1 cellular context compared by ENCODE assay signal in the genomic region with DNA sequence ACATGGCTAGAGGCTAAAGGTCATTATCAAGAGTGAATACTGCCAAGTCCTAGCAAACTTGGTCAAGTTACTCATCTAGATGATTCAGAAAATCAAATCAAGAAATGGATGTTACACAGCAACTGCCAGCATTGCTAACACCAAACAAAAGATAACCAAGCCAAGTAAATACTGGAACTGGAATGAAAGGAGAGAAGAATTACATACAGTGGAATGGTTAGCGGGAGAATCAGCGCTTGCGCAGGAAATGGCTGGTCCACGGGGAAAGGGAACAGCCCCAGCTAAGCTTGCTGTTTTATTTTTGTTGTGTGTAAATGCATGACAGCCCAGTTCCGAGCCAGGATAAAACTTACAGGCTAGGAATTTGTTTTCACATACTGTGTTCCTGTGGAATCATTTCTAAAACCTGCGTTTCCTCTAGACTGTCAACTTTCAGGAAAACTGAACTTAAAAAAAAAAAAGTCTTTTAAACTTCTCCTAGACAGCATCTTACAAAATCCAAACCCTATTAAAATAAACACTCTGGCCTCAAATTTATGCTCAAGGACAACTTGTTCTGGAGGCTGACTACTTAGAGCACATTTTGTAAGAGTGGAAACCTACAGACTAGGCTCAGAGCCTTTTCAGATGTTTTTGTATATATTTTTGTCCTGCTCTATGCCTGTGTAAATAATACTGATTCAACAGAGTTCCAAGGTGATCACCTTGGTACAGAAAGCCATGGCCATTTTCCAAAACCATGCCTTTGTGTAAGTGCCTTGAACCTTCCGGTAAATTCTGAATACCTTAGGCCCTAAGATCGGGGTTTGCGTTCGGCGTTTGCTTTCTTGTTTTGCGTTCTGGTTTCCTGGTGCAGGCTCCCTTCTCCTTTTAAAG.
A peak's percentile ranks its signal among the peaks of the same experiment; 100 is the strongest.
TF ChIP-seq lines count a peak whose summit lies in the region.

No MANE protein-coding gene starts in this region.

TF ChIP-seq in HepG2, 621 proteins besides CTCF, POLR2A, EP300 and RAD21 (continued from another document and continues in another):
- TF ChIP-seq, protein P1, sequence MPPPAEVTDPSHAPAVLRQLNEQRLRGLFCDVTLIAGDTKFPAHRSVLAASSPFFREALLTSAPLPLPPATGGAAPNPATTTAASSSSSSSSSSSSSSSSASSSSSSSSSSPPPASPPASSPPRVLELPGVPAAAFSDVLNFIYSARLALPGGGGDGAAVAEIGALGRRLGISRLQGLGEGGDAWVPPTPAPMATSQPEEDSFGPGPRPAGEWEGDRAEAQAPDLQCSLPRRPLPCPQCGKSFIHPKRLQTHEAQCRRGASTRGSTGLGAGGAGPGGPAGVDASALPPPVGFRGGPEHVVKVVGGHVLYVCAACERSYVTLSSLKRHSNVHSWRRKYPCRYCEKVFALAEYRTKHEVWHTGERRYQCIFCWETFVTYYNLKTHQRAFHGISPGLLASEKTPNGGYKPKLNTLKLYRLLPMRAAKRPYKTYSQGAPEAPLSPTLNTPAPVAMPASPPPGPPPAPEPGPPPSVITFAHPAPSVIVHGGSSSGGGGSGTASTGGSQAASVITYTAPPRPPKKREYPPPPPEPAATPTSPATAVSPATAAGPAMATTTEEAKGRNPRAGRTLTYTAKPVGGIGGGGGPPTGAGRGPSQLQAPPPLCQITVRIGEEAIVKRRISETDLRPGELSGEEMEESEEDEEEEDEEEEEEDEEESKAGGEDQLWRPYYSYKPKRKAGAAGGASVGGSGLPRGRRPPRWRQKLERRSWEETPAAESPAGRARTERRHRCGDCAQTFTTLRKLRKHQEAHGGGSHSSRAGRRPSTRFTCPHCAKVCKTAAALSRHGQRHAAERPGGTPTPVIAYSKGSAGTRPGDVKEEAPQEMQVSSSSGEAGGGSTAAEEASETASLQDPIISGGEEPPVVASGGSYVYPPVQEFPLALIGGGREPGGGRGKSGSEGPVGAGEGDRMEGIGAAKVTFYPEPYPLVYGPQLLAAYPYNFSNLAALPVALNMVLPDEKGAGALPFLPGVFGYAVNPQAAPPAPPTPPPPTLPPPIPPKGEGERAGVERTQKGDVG (CRISPR knock-in tag; IDR thresholded peaks at IDR 0.05; ENCODE audit: borderline replicate concordance): no peak
- peak; percentile 31; the same call in 1 of the 2 replicates for TF ChIP-seq THAP11 (CRISPR knock-in tag; IDR thresholded peaks at IDR 0.05)
- TF ChIP-seq, protein P2, sequence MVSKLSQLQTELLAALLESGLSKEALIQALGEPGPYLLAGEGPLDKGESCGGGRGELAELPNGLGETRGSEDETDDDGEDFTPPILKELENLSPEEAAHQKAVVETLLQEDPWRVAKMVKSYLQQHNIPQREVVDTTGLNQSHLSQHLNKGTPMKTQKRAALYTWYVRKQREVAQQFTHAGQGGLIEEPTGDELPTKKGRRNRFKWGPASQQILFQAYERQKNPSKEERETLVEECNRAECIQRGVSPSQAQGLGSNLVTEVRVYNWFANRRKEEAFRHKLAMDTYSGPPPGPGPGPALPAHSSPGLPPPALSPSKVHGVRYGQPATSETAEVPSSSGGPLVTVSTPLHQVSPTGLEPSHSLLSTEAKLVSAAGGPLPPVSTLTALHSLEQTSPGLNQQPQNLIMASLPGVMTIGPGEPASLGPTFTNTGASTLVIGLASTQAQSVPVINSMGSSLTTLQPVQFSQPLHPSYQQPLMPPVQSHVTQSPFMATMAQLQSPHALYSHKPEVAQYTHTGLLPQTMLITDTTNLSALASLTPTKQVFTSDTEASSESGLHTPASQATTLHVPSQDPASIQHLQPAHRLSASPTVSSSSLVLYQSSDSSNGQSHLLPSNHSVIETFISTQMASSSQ (IDR thresholded peaks at IDR 0.05; ENCODE audit: low read depth): no peak
- TF ChIP-seq, protein P2 (CRISPR knock-in tag; IDR thresholded peaks at IDR 0.05; ENCODE audit: borderline replicate concordance): peak; percentile 16; the same call in 1 of the 2 replicates
- TF ChIP-seq ZFP37 (CRISPR knock-in tag; IDR thresholded peaks at IDR 0.05; ENCODE audit: borderline replicate concordance): 0 out of 2 replicates have a peak, but pooled peaks have one; percentile 53
- TF ChIP-seq NR2F1 (CRISPR knock-in tag; IDR thresholded peaks at IDR 0.05): peak in 1 of 2 experiments; percentile 39; a peak in 1 of 4 replicates
- peak; percentile 51; the same call in 1 of the 2 replicates for TF ChIP-seq ZNF614 (CRISPR knock-in tag; IDR thresholded peaks at IDR 0.05; ENCODE audit: borderline replicate concordance)
- TF ChIP-seq, protein P3, sequence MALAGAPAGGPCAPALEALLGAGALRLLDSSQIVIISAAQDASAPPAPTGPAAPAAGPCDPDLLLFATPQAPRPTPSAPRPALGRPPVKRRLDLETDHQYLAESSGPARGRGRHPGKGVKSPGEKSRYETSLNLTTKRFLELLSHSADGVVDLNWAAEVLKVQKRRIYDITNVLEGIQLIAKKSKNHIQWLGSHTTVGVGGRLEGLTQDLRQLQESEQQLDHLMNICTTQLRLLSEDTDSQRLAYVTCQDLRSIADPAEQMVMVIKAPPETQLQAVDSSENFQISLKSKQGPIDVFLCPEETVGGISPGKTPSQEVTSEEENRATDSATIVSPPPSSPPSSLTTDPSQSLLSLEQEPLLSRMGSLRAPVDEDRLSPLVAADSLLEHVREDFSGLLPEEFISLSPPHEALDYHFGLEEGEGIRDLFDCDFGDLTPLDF (CRISPR knock-in tag; IDR thresholded peaks at IDR 0.05): 0 out of 2 replicates have a peak, but pooled peaks have one; percentile 23
- TF ChIP-seq HNF4A (CRISPR knock-in tag; IDR thresholded peaks at IDR 0.05): peak; percentile 80
- peak; percentile 54 for TF ChIP-seq KAT8 (CRISPR knock-in tag; IDR thresholded peaks at IDR 0.05)
- TF ChIP-seq, protein P4, sequence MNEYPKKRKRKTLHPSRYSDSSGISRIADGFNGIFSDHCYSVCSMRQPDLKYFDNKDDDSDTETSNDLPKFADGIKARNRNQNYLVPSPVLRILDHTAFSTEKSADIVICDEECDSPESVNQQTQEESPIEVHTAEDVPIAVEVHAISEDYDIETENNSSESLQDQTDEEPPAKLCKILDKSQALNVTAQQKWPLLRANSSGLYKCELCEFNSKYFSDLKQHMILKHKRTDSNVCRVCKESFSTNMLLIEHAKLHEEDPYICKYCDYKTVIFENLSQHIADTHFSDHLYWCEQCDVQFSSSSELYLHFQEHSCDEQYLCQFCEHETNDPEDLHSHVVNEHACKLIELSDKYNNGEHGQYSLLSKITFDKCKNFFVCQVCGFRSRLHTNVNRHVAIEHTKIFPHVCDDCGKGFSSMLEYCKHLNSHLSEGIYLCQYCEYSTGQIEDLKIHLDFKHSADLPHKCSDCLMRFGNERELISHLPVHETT (CRISPR knock-in tag; conservative IDR thresholded peaks at IDR 0.05): peak; percentile 67; the same call in 1 of the 2 replicates
- TF ChIP-seq, protein P5, sequence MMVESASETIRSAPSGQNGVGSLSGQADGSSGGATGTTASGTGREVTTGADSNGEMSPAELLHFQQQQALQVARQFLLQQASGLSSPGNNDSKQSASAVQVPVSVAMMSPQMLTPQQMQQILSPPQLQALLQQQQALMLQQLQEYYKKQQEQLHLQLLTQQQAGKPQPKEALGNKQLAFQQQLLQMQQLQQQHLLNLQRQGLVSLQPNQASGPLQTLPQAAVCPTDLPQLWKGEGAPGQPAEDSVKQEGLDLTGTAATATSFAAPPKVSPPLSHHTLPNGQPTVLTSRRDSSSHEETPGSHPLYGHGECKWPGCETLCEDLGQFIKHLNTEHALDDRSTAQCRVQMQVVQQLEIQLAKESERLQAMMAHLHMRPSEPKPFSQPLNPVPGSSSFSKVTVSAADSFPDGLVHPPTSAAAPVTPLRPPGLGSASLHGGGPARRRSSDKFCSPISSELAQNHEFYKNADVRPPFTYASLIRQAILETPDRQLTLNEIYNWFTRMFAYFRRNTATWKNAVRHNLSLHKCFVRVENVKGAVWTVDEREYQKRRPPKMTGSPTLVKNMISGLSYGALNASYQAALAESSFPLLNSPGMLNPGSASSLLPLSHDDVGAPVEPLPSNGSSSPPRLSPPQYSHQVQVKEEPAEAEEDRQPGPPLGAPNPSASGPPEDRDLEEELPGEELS (CRISPR knock-in tag; IDR thresholded peaks at IDR 0.05): peak; percentile 51
- TF ChIP-seq, protein P6, sequence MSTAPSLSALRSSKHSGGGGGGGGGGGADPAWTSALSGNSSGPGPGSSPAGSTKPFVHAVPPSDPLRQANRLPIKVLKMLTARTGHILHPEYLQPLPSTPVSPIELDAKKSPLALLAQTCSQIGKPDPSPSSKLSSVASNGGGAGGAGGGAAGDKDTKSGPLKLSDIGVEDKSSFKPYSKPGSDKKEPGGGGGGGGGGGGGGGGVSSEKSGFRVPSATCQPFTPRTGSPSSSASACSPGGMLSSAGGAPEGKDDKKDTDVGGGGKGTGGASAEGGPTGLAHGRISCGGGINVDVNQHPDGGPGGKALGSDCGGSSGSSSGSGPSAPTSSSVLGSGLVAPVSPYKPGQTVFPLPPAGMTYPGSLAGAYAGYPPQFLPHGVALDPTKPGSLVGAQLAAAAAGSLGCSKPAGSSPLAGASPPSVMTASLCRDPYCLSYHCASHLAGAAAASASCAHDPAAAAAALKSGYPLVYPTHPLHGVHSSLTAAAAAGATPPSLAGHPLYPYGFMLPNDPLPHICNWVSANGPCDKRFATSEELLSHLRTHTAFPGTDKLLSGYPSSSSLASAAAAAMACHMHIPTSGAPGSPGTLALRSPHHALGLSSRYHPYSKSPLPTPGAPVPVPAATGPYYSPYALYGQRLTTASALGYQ (CRISPR knock-in tag; IDR thresholded peaks at IDR 0.05): peak; percentile 59; the same call in 1 of the 2 replicates
- TF ChIP-seq POGZ (CRISPR knock-in tag; IDR thresholded peaks at IDR 0.05): 0 out of 2 replicates have a peak, but pooled peaks have one; percentile 17
- TF ChIP-seq SALL1 (CRISPR knock-in tag; IDR thresholded peaks at IDR 0.05): peak; percentile 33; the same call in 1 of the 2 replicates
- peak; percentile 79; the same call in 1 of the 2 replicates for TF ChIP-seq SOX5 (CRISPR knock-in tag; IDR thresholded peaks at IDR 0.05; ENCODE audit: borderline replicate concordance)
- TF ChIP-seq PHF20 (CRISPR knock-in tag; IDR thresholded peaks at IDR 0.05): no peak
- TF ChIP-seq ZMAT3 (CRISPR knock-in tag; conservative IDR thresholded peaks at IDR 0.05): 0 out of 2 replicates have a peak, but pooled peaks have one; percentile 33
- TF ChIP-seq, protein P7, sequence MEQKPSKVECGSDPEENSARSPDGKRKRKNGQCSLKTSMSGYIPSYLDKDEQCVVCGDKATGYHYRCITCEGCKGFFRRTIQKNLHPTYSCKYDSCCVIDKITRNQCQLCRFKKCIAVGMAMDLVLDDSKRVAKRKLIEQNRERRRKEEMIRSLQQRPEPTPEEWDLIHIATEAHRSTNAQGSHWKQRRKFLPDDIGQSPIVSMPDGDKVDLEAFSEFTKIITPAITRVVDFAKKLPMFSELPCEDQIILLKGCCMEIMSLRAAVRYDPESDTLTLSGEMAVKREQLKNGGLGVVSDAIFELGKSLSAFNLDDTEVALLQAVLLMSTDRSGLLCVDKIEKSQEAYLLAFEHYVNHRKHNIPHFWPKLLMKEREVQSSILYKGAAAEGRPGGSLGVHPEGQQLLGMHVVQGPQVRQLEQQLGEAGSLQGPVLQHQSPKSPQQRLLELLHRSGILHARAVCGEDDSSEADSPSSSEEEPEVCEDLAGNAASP (CRISPR knock-in tag; IDR thresholded peaks at IDR 0.05; ENCODE audit: borderline replicate concordance): peak; percentile 66; the same call in 1 of the 2 replicates
- 0 out of 2 replicates have a peak, but pooled peaks have one; percentile 61 for TF ChIP-seq FOXJ3 (CRISPR knock-in tag; IDR thresholded peaks at IDR 0.05; ENCODE audit: borderline replicate concordance)
- 0 out of 2 replicates have a peak, but pooled peaks have one; percentile 53 for TF ChIP-seq MIXL1 (CRISPR knock-in tag; IDR thresholded peaks at IDR 0.05)
- TF ChIP-seq, protein P8, sequence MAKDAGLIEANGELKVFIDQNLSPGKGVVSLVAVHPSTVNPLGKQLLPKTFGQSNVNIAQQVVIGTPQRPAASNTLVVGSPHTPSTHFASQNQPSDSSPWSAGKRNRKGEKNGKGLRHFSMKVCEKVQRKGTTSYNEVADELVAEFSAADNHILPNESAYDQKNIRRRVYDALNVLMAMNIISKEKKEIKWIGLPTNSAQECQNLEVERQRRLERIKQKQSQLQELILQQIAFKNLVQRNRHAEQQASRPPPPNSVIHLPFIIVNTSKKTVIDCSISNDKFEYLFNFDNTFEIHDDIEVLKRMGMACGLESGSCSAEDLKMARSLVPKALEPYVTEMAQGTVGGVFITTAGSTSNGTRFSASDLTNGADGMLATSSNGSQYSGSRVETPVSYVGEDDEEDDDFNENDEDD (CRISPR knock-in tag; IDR thresholded peaks at IDR 0.05; ENCODE audit: borderline replicate concordance): peak; percentile 32; the same call in 1 of the 2 replicates
- TF ChIP-seq FOXP1 (IDR thresholded peaks at IDR 0.05): no peak
- peak; percentile 16; the same call in 1 of the 2 replicates for TF ChIP-seq FOXP1 (CRISPR knock-in tag; IDR thresholded peaks at IDR 0.05)
- no peak for TF ChIP-seq SOX6 (IDR thresholded peaks at IDR 0.05)
- TF ChIP-seq SOX6 (CRISPR knock-in tag; IDR thresholded peaks at IDR 0.05): peak; percentile 82
- 0 out of 2 replicates have a peak, but pooled peaks have one; percentile 52 for TF ChIP-seq ZNF878 (CRISPR knock-in tag; IDR thresholded peaks at IDR 0.05)
- TF ChIP-seq HDAC1 (CRISPR knock-in tag; IDR thresholded peaks at IDR 0.05): peak; percentile 36; the same call in 1 of the 2 replicates
- TF ChIP-seq SATB2 (CRISPR knock-in tag; IDR thresholded peaks at IDR 0.05): peak; percentile 64; the same call in 1 of the 2 replicates
- 0 out of 2 replicates have a peak, but pooled peaks have one; percentile 35 for TF ChIP-seq KMT2B (CRISPR knock-in tag; IDR thresholded peaks at IDR 0.05)
- TF ChIP-seq, protein P9, sequence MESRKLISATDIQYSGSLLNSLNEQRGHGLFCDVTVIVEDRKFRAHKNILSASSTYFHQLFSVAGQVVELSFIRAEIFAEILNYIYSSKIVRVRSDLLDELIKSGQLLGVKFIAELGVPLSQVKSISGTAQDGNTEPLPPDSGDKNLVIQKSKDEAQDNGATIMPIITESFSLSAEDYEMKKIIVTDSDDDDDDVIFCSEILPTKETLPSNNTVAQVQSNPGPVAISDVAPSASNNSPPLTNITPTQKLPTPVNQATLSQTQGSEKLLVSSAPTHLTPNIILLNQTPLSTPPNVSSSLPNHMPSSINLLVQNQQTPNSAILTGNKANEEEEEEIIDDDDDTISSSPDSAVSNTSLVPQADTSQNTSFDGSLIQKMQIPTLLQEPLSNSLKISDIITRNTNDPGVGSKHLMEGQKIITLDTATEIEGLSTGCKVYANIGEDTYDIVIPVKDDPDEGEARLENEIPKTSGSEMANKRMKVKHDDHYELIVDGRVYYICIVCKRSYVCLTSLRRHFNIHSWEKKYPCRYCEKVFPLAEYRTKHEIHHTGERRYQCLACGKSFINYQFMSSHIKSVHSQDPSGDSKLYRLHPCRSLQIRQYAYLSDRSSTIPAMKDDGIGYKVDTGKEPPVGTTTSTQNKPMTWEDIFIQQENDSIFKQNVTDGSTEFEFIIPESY (CRISPR knock-in tag; IDR thresholded peaks at IDR 0.05): peak; percentile 87
- peak; percentile 76 for TF ChIP-seq ELF3 (CRISPR knock-in tag; IDR thresholded peaks at IDR 0.05)
- TF ChIP-seq GATAD2A (CRISPR knock-in tag; IDR thresholded peaks at IDR 0.05): peak; percentile 84
